In the genomic region with DNA sequence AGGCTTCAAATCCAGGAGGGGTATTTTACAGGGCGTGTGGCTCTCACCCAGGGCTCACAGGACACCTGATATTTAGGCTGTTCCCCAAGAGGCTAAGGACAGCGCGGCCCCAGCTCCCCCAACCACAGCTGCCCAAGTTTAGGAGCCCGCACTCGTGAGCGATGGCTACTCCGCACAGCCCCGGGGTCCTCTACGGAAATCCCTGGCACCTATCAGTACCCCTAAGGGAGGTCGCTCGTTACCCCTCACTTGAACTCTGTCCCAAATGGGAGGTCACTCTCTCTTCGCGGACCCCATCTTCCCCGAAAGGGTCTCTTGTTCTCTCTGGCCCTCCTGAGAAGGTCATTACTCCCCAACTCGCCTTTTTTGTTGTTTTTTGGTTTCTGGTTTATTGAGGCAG, we compare ENCODE assay signal across 8 cellular contexts. TPM values are rescaled to one million over a fixed set of nuclear protein-coding genes. Genes with fewer than 3 reads are reported as not detected.
DNase-seq lines count a peak whose midpoint lies in the region; ATAC-seq and TF ChIP-seq lines count a peak whose summit lies in the region.

No MANE protein-coding gene starts in this region.

- no peak overlapping the region for H3K4me3 ChIP-seq in mesendoderm (ENCODE audit: low read length)
- H3K4me3 ChIP-seq in thoracic aorta, result peak overlapping the region; percentile 91
- H3K4me3 ChIP-seq in foreskin fibroblast (ENCODE audit: low read depth in 1 of 2, low read length in 2 of 2), result peak overlapping the region in 1 of 2 donors; percentile 77

- no peak for ATAC-seq in activated T-cell treated with anti-CD3 and anti-CD28 coated beads, Interleukin-2, amount 50 U/mL, for 72 hours (replicated peaks in 1 of 2)
- ATAC-seq in thoracic aorta (ENCODE audit: insufficient number of reproducible peaks, low FRiP score, low read depth), result no peak
- ATAC-seq in HG03025 (IDR thresholded peaks at IDR 0.05; ENCODE audit: low FRiP score, unreplicated experiment), result no peak

- H3K4me1 Mint-ChIP-seq in activated T-cell treated with anti-CD3 and anti-CD28 coated beads, Interleukin-2, amount 50 U/mL, for 72 hours (ENCODE audit: low read depth), result peaks cover 17% of the 10 kb centered on the region
- H3K4me1 Mint-ChIP-seq in activated CD4-positive, alpha-beta memory T cell treated with anti-CD3 and anti-CD28 coated beads for 36 hours (ENCODE audit: low read depth), result peaks cover 32% of the 10 kb centered on the region

- H3K79me1 ChIP-seq in mesendoderm (ENCODE audit: low read length), result no peaks in the 10 kb centered on the region

- H3K27me3 ChIP-seq in mesendoderm (ENCODE audit: insufficient read depth, low read length, poor library complexity), result no peaks in the 10 kb centered on the region
- no peaks in the 10 kb centered on the region for H3K27me3 ChIP-seq in thoracic aorta (replicated peaks; ENCODE audit: insufficient read depth)

- H3K27me3 Mint-ChIP-seq in activated T-cell treated with anti-CD3 and anti-CD28 coated beads, Interleukin-2, amount 50 U/mL, for 72 hours (ENCODE audit: low read depth), result no peaks in the 10 kb centered on the region
- no peaks in the 10 kb centered on the region for H3K27me3 Mint-ChIP-seq in activated CD4-positive, alpha-beta memory T cell treated with anti-CD3 and anti-CD28 coated beads for 36 hours

- WGBS in mesendoderm (ENCODE audit: extremely low coverage, insufficient coverage, low lambda C conversion rate), result no CpG with 5 or more reads among the region's 15 CpGs

- peak overlapping the region; percentile 88 to 92 for H3K4me3 Mint-ChIP-seq in activated T-cell treated with anti-CD3 and anti-CD28 coated beads, Interleukin-2, amount 50 U/mL, for 72 hours
- H3K4me3 Mint-ChIP-seq in activated CD4-positive, alpha-beta memory T cell treated with anti-CD3 and anti-CD28 coated beads for 36 hours, result peak overlapping the region; percentile 82

- CTCF ChIA-PET in activated CD4-positive, alpha-beta memory T cell treated with anti-CD3 and anti-CD28 coated beads for 36 hours (lab: Charles Lee), result no interaction called here

- no peak overlapping the region for H3K18ac ChIP-seq in mesendoderm (ENCODE audit: low read length)

- no peak overlapping the region for H4K5ac ChIP-seq in mesendoderm (ENCODE audit: low read length)

- no peak overlapping the region for H3K27ac ChIP-seq in mesendoderm (ENCODE audit: low read depth, low read length)
- H3K27ac ChIP-seq in thoracic aorta, result peak overlapping the region in 1 of 2 donors; percentile 76

- no peaks in the 10 kb centered on the region for H3K9me3 ChIP-seq in thoracic aorta

- TF ChIP-seq CTCF in thoracic aorta (IDR thresholded peaks at IDR 0.05) (no peak), foreskin fibroblast (IDR thresholded peaks at IDR 0.05; ENCODE audit: low read depth, low read length) (no peak), GM13976 (IDR thresholded peaks at IDR 0.05; ENCODE audit: borderline replicate concordance, control extremely low read depth, extremely low read depth, insufficient read depth, missing control alignments) (no peak)

- H3K36me3 ChIP-seq in mesendoderm (ENCODE audit: control insufficient read depth, insufficient read depth, low read length), result no peaks in the 10 kb centered on the region
- no peaks in the 10 kb centered on the region for H3K36me3 ChIP-seq in thoracic aorta

- in situ Hi-C loops in GM13976 (cut with MboI; ENCODE audit: low sequenced_read_pairs, unreplicated experiment), result no loop called here

- intact Hi-C loops in activated CD4-positive, alpha-beta memory T cell treated with anti-CD3 and anti-CD28 coated beads for 36 hours (cut with micrococcal nuclease), result no loop called here

- no peak overlapping the region for H2BK15ac ChIP-seq in mesendoderm (replicated peaks; ENCODE audit: low read depth)

- no peak overlapping the region for H2BK5ac ChIP-seq in mesendoderm (ENCODE audit: low read length)

- POLR2A ChIA-PET in activated CD4-positive, alpha-beta memory T cell treated with anti-CD3 and anti-CD28 coated beads for 36 hours (lab: Charles Lee), result interaction anchor here (0.6 kb wide), 1 partner anchor 193 kb away, joined by 3 read pairs; no protein-coding TSS in a partner anchor

- no peak for DNase-seq in activated T-cell treated with anti-CD3 and anti-CD28 coated beads, Interleukin-2, amount 50 U/mL, for 72 hours
- DNase-seq in activated T-cell treated with anti-CD3 and anti-CD28 coated beads for 4 hours (no peak), mesendoderm (no peak), thoracic aorta (ENCODE audit: low spot score) (no peak), foreskin fibroblast (no peak), GM13976 (ENCODE audit: low spot score) (no peak)
- no peak for DNase-seq in activated CD4-positive, alpha-beta memory T cell treated with anti-CD3 and anti-CD28 coated beads for 36 hours

- H3K56ac ChIP-seq in mesendoderm (ENCODE audit: low read length), result peak overlapping the region; percentile 22

- H3K36me3 Mint-ChIP-seq in activated T-cell treated with anti-CD3 and anti-CD28 coated beads, Interleukin-2, amount 50 U/mL, for 72 hours (ENCODE audit: insufficient read depth in 2 of 2), result no peaks in the 10 kb centered on the region
- peaks cover 8% of the 10 kb centered on the region for H3K36me3 Mint-ChIP-seq in activated CD4-positive, alpha-beta memory T cell treated with anti-CD3 and anti-CD28 coated beads for 36 hours

- no peak overlapping the region for H4K8ac ChIP-seq in mesendoderm (ENCODE audit: low read depth, low read length)

- H2AK5ac ChIP-seq in mesendoderm (ENCODE audit: low read length), result no peak overlapping the region

- H3K4ac ChIP-seq in mesendoderm (ENCODE audit: low read depth, low read length), result no peak overlapping the region

- H3K9me3 Mint-ChIP-seq in activated T-cell treated with anti-CD3 and anti-CD28 coated beads, Interleukin-2, amount 50 U/mL, for 72 hours, result no peaks in the 10 kb centered on the region
- no peaks in the 10 kb centered on the region for H3K9me3 Mint-ChIP-seq in activated CD4-positive, alpha-beta memory T cell treated with anti-CD3 and anti-CD28 coated beads for 36 hours

- no peak overlapping the region for H3K9ac ChIP-seq in mesendoderm (ENCODE audit: low read length)

- no peaks in the 10 kb centered on the region for H3K79me2 ChIP-seq in mesendoderm (ENCODE audit: control insufficient read depth, insufficient read depth, low read length)

- no peak overlapping the region for H3K4me2 ChIP-seq in mesendoderm (ENCODE audit: low read length)

- peak overlapping the region; percentile 82 for H3K27ac Mint-ChIP-seq in activated T-cell treated with anti-CD3 and anti-CD28 coated beads, Interleukin-2, amount 50 U/mL, for 72 hours
- H3K27ac Mint-ChIP-seq in activated CD4-positive, alpha-beta memory T cell treated with anti-CD3 and anti-CD28 coated beads for 36 hours, result peak overlapping the region; percentile 79

- no peak overlapping the region for H2BK120ac ChIP-seq in mesendoderm (ENCODE audit: low read depth, low read length)

- H3K23ac ChIP-seq in mesendoderm (ENCODE audit: low read length), result no peak overlapping the region

- H3K4me1 ChIP-seq in mesendoderm (ENCODE audit: control insufficient read depth, low read depth, low read length), result peaks cover 3% of the 10 kb centered on the region
- peaks cover 6 to 10% of the 10 kb centered on the region in 2 donors for H3K4me1 ChIP-seq in thoracic aorta (ENCODE audit: control insufficient read depth in 1 of 2, low read depth in 2 of 2)

RNA-seq across cellular contexts. Expression of a gene that starts 0.7 kb away (rescaled TPM):
- 10 to 100 TPM; 29.7 to 35.1 TPM for total RNA-seq in activated T-cell treated with anti-CD3 and anti-CD28 coated beads, Interleukin-2, amount 50 U/mL, for 72 hours
- total RNA-seq in activated CD4-positive, alpha-beta memory T cell treated with anti-CD3 and anti-CD28 coated beads for 36 hours, result 10 to 100 TPM; 53.4 to 57.5 TPM
- 6.0 TPM for polyA plus RNA-seq in mesendoderm (2013, experiment 1 of 2)
- polyA plus RNA-seq in mesendoderm (2013, experiment 2 of 2), result 6.6 TPM
- total RNA-seq in thoracic aorta, result 10 to 100 TPM; 42.3 to 50.4 TPM
